In genomic region chr6:17737704-17738252, GRCh38 we compare ENCODE assay signal across 2 cellular contexts.
A peak's percentile ranks its signal among the peaks of the same experiment; 100 is the strongest.
TF ChIP-seq lines count a peak whose summit lies in the region.

No MANE protein-coding gene starts in this region.

TF ChIP-seq in HepG2, 621 proteins besides CTCF, POLR2A, EP300 and RAD21:
- TF ChIP-seq TRAFD1 (CRISPR knock-in tag; IDR thresholded peaks at IDR 0.05; ENCODE audit: borderline replicate concordance) (no peak), THAP11 (CRISPR knock-in tag; IDR thresholded peaks at IDR 0.05) (no peak)
- TF ChIP-seq, protein P1, sequence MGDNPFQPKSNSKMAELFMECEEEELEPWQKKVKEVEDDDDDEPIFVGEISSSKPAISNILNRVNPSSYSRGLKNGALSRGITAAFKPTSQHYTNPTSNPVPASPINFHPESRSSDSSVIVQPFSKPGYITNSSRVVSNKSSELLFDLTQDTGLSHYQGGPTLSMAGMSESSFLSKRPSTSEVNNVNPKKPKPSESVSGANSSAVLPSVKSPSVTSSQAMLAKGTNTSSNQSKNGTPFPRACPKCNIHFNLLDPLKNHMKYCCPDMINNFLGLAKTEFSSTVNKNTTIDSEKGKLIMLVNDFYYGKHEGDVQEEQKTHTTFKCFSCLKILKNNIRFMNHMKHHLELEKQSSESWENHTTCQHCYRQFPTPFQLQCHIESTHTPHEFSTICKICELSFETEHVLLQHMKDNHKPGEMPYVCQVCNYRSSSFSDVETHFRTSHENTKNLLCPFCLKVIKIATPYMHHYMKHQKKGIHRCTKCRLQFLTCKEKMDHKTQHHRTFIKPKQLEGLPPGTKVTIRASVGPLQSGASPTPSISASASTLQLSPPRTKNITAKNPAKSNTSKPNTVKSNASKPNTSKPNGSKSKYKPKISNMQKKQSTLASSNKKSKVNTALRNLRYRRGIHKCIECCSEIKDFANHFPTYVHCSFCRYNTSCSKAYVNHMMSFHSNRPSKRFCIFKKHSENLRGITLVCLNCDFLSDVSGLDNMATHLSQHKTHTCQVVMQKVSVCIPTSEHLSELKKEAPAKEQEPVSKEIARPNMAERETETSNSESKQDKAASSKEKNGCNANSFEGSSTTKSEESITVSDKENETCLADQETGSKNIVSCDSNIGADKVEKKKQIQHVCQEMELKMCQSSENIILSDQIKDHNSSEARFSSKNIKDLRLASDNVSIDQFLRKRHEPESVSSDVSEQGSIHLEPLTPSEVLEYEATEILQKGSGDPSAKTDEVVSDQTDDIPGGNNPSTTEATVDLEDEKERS (CRISPR knock-in tag; IDR thresholded peaks at IDR 0.05), result 0 out of 2 replicates have a peak, but pooled peaks have one; percentile 51

TF ChIP-seq in HEK293, 187 proteins besides CTCF, POLR2A, EP300 and RAD21:
- TF ChIP-seq HOXC10 (CRISPR knock-in tag; IDR thresholded peaks at IDR 0.05), result no peak
- no peak for TF ChIP-seq ZNF549 (tag by site-specific recombination; IDR thresholded peaks at IDR 0.05)
- no peak for TF ChIP-seq ZNF792 (tag by site-specific recombination; IDR thresholded peaks at IDR 0.05)
- TF ChIP-seq SETDB1 (IDR thresholded peaks at IDR 0.05; ENCODE audit: insufficient read length, low read length), result peak; percentile 95
- TF ChIP-seq, protein P1 (tag by site-specific recombination; IDR thresholded peaks at IDR 0.05), result 0 out of 2 replicates have a peak, but pooled peaks have one; percentile 33
- TF ChIP-seq, protein P2, sequence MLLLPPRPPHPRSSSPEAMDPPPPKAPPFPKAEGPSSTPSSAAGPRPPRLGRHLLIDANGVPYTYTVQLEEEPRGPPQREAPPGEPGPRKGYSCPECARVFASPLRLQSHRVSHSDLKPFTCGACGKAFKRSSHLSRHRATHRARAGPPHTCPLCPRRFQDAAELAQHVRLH (tag by site-specific recombination; IDR thresholded peaks at IDR 0.05), result no peak
- TF ChIP-seq ZNF670 (tag by site-specific recombination; IDR thresholded peaks at IDR 0.05; ENCODE audit: low read depth), result no peak
- TF ChIP-seq, protein P3, sequence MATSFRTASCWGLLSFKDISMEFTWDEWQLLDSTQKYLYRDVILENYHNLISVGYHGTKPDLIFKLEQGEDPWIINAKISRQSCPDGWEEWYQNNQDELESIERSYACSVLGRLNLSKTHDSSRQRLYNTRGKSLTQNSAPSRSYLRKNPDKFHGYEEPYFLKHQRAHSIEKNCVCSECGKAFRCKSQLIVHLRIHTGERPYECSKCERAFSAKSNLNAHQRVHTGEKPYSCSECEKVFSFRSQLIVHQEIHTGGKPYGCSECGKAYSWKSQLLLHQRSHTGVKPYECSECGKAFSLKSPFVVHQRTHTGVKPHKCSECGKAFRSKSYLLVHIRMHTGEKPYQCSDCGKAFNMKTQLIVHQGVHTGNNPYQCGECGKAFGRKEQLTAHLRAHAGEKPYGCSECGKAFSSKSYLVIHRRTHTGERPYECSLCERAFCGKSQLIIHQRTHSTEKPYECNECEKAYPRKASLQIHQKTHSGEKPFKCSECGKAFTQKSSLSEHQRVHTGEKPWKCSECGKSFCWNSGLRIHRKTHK (tag by site-specific recombination; IDR thresholded peaks at IDR 0.05), result no peak
- TF ChIP-seq ZBTB10 (tag by site-specific recombination; IDR thresholded peaks at IDR 0.05), result no peak
- TF ChIP-seq ZNF423 (tag by site-specific recombination; IDR thresholded peaks at IDR 0.05), result no peak
- TF ChIP-seq YY2 (tag by site-specific recombination; IDR thresholded peaks at IDR 0.05), result no peak
- no peak for TF ChIP-seq ZSCAN30 (tag by site-specific recombination; IDR thresholded peaks at IDR 0.05)
- TF ChIP-seq, protein P4, sequence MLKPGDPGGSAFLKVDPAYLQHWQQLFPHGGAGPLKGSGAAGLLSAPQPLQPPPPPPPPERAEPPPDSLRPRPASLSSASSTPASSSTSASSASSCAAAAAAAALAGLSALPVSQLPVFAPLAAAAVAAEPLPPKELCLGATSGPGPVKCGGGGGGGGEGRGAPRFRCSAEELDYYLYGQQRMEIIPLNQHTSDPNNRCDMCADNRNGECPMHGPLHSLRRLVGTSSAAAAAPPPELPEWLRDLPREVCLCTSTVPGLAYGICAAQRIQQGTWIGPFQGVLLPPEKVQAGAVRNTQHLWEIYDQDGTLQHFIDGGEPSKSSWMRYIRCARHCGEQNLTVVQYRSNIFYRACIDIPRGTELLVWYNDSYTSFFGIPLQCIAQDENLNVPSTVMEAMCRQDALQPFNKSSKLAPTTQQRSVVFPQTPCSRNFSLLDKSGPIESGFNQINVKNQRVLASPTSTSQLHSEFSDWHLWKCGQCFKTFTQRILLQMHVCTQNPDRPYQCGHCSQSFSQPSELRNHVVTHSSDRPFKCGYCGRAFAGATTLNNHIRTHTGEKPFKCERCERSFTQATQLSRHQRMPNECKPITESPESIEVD (tag by site-specific recombination; IDR thresholded peaks at IDR 0.05), result no peak
- TF ChIP-seq ZNF837 (tag by site-specific recombination; IDR thresholded peaks at IDR 0.05), result no peak
- no peak for TF ChIP-seq ZNF335 (tag by site-specific recombination; conservative IDR thresholded peaks at IDR 0.05)
- no peak for TF ChIP-seq ZNF621 (tag by site-specific recombination; IDR thresholded peaks at IDR 0.05)
- TF ChIP-seq TRIM28 (IDR thresholded peaks at IDR 0.05; ENCODE audit: borderline replicate concordance, low read length), result 0 out of 2 replicates have a peak, but pooled peaks have one; percentile 45
- TF ChIP-seq ZNF791 (tag by site-specific recombination; IDR thresholded peaks at IDR 0.05), result peak; percentile 98
- TF ChIP-seq ZNF514 (tag by site-specific recombination; IDR thresholded peaks at IDR 0.05), result no peak
- TF ChIP-seq, protein P5, sequence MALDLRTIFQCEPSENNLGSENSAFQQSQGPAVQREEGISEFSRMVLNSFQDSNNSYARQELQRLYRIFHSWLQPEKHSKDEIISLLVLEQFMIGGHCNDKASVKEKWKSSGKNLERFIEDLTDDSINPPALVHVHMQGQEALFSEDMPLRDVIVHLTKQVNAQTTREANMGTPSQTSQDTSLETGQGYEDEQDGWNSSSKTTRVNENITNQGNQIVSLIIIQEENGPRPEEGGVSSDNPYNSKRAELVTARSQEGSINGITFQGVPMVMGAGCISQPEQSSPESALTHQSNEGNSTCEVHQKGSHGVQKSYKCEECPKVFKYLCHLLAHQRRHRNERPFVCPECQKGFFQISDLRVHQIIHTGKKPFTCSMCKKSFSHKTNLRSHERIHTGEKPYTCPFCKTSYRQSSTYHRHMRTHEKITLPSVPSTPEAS (tag by site-specific recombination; IDR thresholded peaks at IDR 0.05), result no peak
- no peak for TF ChIP-seq ZFP37 (tag by site-specific recombination; IDR thresholded peaks at IDR 0.05)
- TF ChIP-seq ZBTB11 (tag by site-specific recombination; conservative IDR thresholded peaks at IDR 0.05; ENCODE audit: low read depth), result no peak
- TF ChIP-seq ZNF768 (tag by site-specific recombination; IDR thresholded peaks at IDR 0.05), result no peak
- TF ChIP-seq, protein P6, sequence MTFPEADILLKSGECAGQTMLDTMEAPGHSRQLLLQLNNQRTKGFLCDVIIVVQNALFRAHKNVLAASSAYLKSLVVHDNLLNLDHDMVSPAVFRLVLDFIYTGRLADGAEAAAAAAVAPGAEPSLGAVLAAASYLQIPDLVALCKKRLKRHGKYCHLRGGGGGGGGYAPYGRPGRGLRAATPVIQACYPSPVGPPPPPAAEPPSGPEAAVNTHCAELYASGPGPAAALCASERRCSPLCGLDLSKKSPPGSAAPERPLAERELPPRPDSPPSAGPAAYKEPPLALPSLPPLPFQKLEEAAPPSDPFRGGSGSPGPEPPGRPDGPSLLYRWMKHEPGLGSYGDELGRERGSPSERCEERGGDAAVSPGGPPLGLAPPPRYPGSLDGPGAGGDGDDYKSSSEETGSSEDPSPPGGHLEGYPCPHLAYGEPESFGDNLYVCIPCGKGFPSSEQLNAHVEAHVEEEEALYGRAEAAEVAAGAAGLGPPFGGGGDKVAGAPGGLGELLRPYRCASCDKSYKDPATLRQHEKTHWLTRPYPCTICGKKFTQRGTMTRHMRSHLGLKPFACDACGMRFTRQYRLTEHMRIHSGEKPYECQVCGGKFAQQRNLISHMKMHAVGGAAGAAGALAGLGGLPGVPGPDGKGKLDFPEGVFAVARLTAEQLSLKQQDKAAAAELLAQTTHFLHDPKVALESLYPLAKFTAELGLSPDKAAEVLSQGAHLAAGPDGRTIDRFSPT (tag by site-specific recombination; IDR thresholded peaks at IDR 0.05), result no peak
- peak; percentile 59; the same call in 1 of the 2 replicates for TF ChIP-seq ZNF626 (tag by site-specific recombination; IDR thresholded peaks at IDR 0.05)
- TF ChIP-seq ZSCAN23 (tag by site-specific recombination; IDR thresholded peaks at IDR 0.05), result no peak
- no peak for TF ChIP-seq ZNF394 (tag by site-specific recombination; IDR thresholded peaks at IDR 0.05; ENCODE audit: borderline replicate concordance)
- TF ChIP-seq, protein P7, sequence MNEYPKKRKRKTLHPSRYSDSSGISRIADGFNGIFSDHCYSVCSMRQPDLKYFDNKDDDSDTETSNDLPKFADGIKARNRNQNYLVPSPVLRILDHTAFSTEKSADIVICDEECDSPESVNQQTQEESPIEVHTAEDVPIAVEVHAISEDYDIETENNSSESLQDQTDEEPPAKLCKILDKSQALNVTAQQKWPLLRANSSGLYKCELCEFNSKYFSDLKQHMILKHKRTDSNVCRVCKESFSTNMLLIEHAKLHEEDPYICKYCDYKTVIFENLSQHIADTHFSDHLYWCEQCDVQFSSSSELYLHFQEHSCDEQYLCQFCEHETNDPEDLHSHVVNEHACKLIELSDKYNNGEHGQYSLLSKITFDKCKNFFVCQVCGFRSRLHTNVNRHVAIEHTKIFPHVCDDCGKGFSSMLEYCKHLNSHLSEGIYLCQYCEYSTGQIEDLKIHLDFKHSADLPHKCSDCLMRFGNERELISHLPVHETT (tag by site-specific recombination; IDR thresholded peaks at IDR 0.05), result no peak
- no peak for TF ChIP-seq ZNF510 (tag by site-specific recombination; IDR thresholded peaks at IDR 0.05; ENCODE audit: insufficient replicate concordance)
- no peak for TF ChIP-seq ZNF747 (tag by site-specific recombination; IDR thresholded peaks at IDR 0.05)
- TF ChIP-seq ZNF416 (tag by site-specific recombination; IDR thresholded peaks at IDR 0.05), result no peak
- TF ChIP-seq ZNF138 (tag by site-specific recombination; IDR thresholded peaks at IDR 0.05; ENCODE audit: borderline replicate concordance), result no peak
- no peak for TF ChIP-seq ZNF600 (tag by site-specific recombination; IDR thresholded peaks at IDR 0.05)
- TF ChIP-seq ZNF112 (tag by site-specific recombination; IDR thresholded peaks at IDR 0.05), result no peak
- no peak for TF ChIP-seq ZNF350 (tag by site-specific recombination; IDR thresholded peaks at IDR 0.05)
